28 cellular contexts compared by ENCODE assay signal in genomic region chr6:161410736-161411135, GRCh38.
"Had no signal": no experiment of that assay in that cellular context is flagged by ENCODE, and none has a peak within 500 bp of the region (broad histone marks: within the 10 kb centered on the region; RNA-seq: fewer than 3 reads in every experiment).

No MANE protein-coding gene starts in this region.

- H3K9ac ChIP-seq: neural progenitor cell had no signal

- H3K27me3 ChIP-seq: gastroesophageal sphincter, heart right ventricle, left lung, neural progenitor cell, ovary, suprapubic skin, transverse colon had no signal

- DNase-seq: dermis blood vessel endothelial cell; effector memory CD8-positive, alpha-beta T cell; foreskin fibroblast; heart right ventricle; hippocampal formation; islet precursor cell; left cardiac atrium; left lung; mesendoderm; midbrain; naive thymus-derived CD4-positive, alpha-beta T cell; nucleus accumbens; ovary; posterior cingulate gyrus; stimulated activated CD4-positive, alpha-beta T cell treated with anti-CD3 and anti-CD28 coated beads, Interleukin-12 subunit alpha, Interleukin-12 subunit beta, amount 100 ng/mL, for 4 hours; stimulated activated CD4-positive, alpha-beta T cell treated with anti-CD3 and anti-CD28 coated beads, Interleukin-1b, Interleukin-23, amount 100 ng/mL, for 48 hours; stimulated activated CD4-positive, alpha-beta T cell treated with anti-CD3 and anti-CD28 coated beads, Interleukin-4, amount 100 ng/mL, for 1 hour; stimulated activated CD8-positive, alpha-beta memory T cell treated with anti-CD3 and anti-CD28 coated beads, Interleukin-4, amount 100 ng/mL, for 48 hours; stimulated activated naive CD4-positive, alpha-beta T cell; stimulated activated naive CD8-positive, alpha-beta T cell treated with anti-CD3 and anti-CD28 coated beads, Interleukin-15, amount 100 ng/mL, for 72 hours; transverse colon had no signal

- H2AFZ ChIP-seq: neural progenitor cell had no signal

- ATAC-seq: effector memory CD8-positive, alpha-beta T cell; gastroesophageal sphincter; left cardiac atrium; left lung; naive thymus-derived CD4-positive, alpha-beta T cell; sciatic nerve; stimulated activated naive CD8-positive, alpha-beta T cell treated with anti-CD3 and anti-CD28 coated beads, Interleukin-15, amount 100 ng/mL, for 72 hours had no signal

- H3K4me1 ChIP-seq: gastroesophageal sphincter, left lung, transverse colon had no signal

- FAIRE-seq: endometrium had no signal

- H3K9me3 ChIP-seq: gastroesophageal sphincter, left lung, ovary, suprapubic skin, transverse colon had no signal

- H3K27ac ChIP-seq: coronary artery, gastroesophageal sphincter, left lung, neural progenitor cell, ovary, suprapubic skin, transverse colon had no signal

- H3K4me3 ChIP-seq: coronary artery, gastroesophageal sphincter, heart right ventricle, left lung, neural progenitor cell, ovary, smooth muscle cell, suprapubic skin, transverse colon had no signal

- H3K36me3 ChIP-seq: gastroesophageal sphincter, heart right ventricle, left lung, neural progenitor cell, ovary, suprapubic skin, transverse colon had no signal

- H3K4me2 ChIP-seq: neural progenitor cell, smooth muscle cell had no signal
